8 cellular contexts compared by ENCODE assay signal in the genomic region with DNA sequence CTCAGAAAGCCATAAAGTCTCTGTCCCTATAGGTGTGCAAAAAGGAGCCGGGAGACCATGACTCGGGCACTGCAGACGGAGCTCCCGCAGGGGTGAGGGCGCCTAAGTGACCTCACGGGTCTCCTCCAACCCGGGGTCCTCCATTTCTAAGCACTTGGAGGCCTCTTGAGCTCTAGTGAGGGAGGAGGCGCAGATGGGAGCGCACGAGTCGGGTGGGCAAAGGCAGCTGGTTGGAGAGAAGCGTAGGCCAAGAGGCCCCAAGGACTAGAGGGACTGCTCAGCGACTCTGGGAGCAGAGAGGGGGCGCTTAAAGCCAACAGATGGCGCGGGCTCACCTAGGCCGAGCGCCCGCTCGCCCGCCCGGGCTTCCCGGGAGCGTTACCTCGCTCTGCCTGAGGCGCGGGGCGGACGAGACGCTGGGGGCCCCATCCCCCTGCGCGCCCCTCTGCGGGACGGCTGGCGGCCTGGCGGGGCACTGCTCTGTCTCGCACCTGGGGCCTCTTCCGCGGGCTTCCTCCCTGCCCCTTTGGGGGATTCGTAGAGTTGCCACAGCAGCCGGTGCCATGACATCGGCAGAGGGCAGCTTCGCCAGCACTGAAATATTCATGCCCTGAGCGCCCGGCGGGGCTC. TPM values are rescaled to one million over a fixed set of nuclear protein-coding genes. Genes with fewer than 3 reads are reported as not detected.
DNase-seq lines count a peak whose midpoint lies in the region; ATAC-seq and TF ChIP-seq lines count a peak whose summit lies in the region.

No MANE protein-coding gene starts in this region.

- H3K36me3 Mint-ChIP-seq in neural crest cell (ENCODE audit: low read depth), result no peaks in the 10 kb centered on the region

- TF ChIP-seq CTCF in fibroblast of pulmonary artery (IDR thresholded peaks at IDR 0.05; ENCODE audit: low read length, missing control alignments), result no peak
- TF ChIP-seq CTCF in neural crest cell (conservative IDR thresholded peaks at IDR 0.05), result peak; percentile 58

- H3K4me1 Mint-ChIP-seq in neural crest cell, result peaks cover 10% of the 10 kb centered on the region

- ATAC-seq in GM21515 (IDR thresholded peaks at IDR 0.05; ENCODE audit: unreplicated experiment) (no peak), HG03280 (IDR thresholded peaks at IDR 0.05; ENCODE audit: unreplicated experiment) (no peak)

- peaks cover 69% of the 10 kb centered on the region for H3K27me3 Mint-ChIP-seq in neural crest cell (ENCODE audit: low read depth)

- H3K4me3 ChIP-seq in fibroblast of pulmonary artery (replicated peaks; ENCODE audit: low read depth, low read length), result no peak overlapping the region

- H3K9me3 Mint-ChIP-seq in neural crest cell, result no peaks in the 10 kb centered on the region

- DNase-seq in DMS53 treated with DMSO at 0.1 percent for 48 hours (lab: John Stamatoyannopoulos, UW; ENCODE audit: unreplicated experiment) (peak; percentile 35), NCI-H1092 (lab: John Stamatoyannopoulos, UW) (peak; percentile 66), fibroblast of pulmonary artery (ENCODE audit: low read depth) (peak; percentile 3), neural crest cell (ENCODE audit: low read depth, low spot score) (peak; percentile 35), NCI-H2029 treated with DMSO at 0.1 percent for 48 hours (lab: John Stamatoyannopoulos, UW) (no peak)
- peak; percentile 76 for DNase-seq in activated CD8-positive, alpha-beta memory T cell treated with anti-CD3 and anti-CD28 coated beads for 24 hours

- peak overlapping the region; percentile 63 for H3K4me3 Mint-ChIP-seq in neural crest cell

- no peak overlapping the region for H3K27ac Mint-ChIP-seq in neural crest cell (ENCODE audit: unreplicated experiment)

RNA-seq across cellular contexts. Expression of a gene that starts 0.5 kb away (rescaled TPM):
- total RNA-seq in neural crest cell, result 2.0 and 2.6 TPM in 2 replicates
